13 cellular contexts compared by ENCODE assay signal in the genomic region with DNA sequence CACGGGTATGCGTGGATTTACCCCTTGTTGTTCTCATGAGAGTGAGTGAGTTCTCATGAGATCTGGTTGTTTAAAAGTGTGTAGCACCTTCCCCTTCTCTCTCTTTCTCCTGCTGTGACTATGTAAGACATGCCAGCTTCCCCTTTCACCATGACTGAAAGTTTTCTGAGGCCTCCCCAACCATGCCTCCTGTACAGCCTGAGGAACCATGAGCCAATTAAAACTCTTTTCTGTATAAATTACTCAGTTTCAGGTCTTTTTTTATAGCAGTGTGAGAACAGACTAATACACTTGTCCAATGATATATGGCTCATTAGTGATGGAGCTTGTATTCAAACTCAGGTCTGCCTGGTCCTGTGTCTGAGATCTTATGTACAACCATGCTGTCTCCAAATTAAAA. TPM values are rescaled to one million over a fixed set of nuclear protein-coding genes. Genes with fewer than 3 reads are reported as not detected.
DNase-seq lines count a peak whose midpoint lies in the region; ATAC-seq and TF ChIP-seq lines count a peak whose summit lies in the region.
"Had no signal": no experiment of that assay in that cellular context is flagged by ENCODE, and none has a peak within 500 bp of the region (broad histone marks: within the 10 kb centered on the region; RNA-seq: fewer than 3 reads in every experiment).

No MANE protein-coding gene starts in this region.

- CTCF ChIA-PET in activated B cell treated with CpG ODN at 0.5 μM for 24 hours (lab: Charles Lee), result no interaction called here

- H3K4me3 Mint-ChIP-seq in activated B cell treated with CpG ODN at 0.5 μM for 24 hours, result no peak overlapping the region
- H3K4me3 Mint-ChIP-seq: nephron had no signal

- POLR2A ChIA-PET in activated B cell treated with CpG ODN at 0.5 μM for 24 hours (lab: Charles Lee), result no interaction called here

- H3K36me3 Mint-ChIP-seq in activated B cell treated with CpG ODN at 0.5 μM for 24 hours (ENCODE audit: low read depth), result no peaks in the 10 kb centered on the region

- DNase-seq in activated B cell treated with CpG ODN at 0.5 μM for 24 hours (no peak), NCI-H2227 treated with DMSO at 0.1 percent for 48 hours (lab: John Stamatoyannopoulos, UW) (no peak), NCI-H1048 (lab: John Stamatoyannopoulos, UW) (no peak), islet precursor cell (no peak), superior temporal gyrus (ENCODE audit: extremely low spot score) (no peak)
- DNase-seq: central memory CD4-positive, alpha-beta T cell; NCI-H1436; stimulated activated CD4-positive, alpha-beta T cell treated with anti-CD3 and anti-CD28 coated beads, Interleukin-12 subunit alpha, Interleukin-12 subunit beta, amount 100 ng/mL, for 4 hours had no signal

- ATAC-seq in GM18870 (IDR thresholded peaks at IDR 0.05; ENCODE audit: unreplicated experiment), result peak; percentile 95
- ATAC-seq in GM21825 (IDR thresholded peaks at IDR 0.05; ENCODE audit: unreplicated experiment), result peak; percentile 88
- ATAC-seq in HG03342 (IDR thresholded peaks at IDR 0.05; ENCODE audit: unreplicated experiment), result peak; percentile 94
- peak; percentile 79 for ATAC-seq in activated B cell treated with CpG ODN at 0.5 μM for 24 hours (ENCODE audit: low read depth)

- TF ChIP-seq CTCF in activated B cell treated with CpG ODN at 0.5 μM for 24 hours (IDR thresholded peaks at IDR 0.05), result no peak

- no peaks in the 10 kb centered on the region for H3K27me3 Mint-ChIP-seq in activated B cell treated with CpG ODN at 0.5 μM for 24 hours

- peaks cover 9% of the 10 kb centered on the region for H3K4me1 Mint-ChIP-seq in activated B cell treated with CpG ODN at 0.5 μM for 24 hours
- H3K4me1 Mint-ChIP-seq: nephron had no signal

- intact Hi-C loops in activated B cell treated with CpG ODN at 0.5 μM for 24 hours (cut with micrococcal nuclease), result no loop called here

- H3K9me3 Mint-ChIP-seq in activated B cell treated with CpG ODN at 0.5 μM for 24 hours, result peaks cover 3% of the 10 kb centered on the region

- peak overlapping the region; percentile 56 for H3K27ac Mint-ChIP-seq in activated B cell treated with CpG ODN at 0.5 μM for 24 hours
- H3K27ac Mint-ChIP-seq: nephron had no signal

RNA-seq across cellular contexts. Expression of a gene that starts 28.5 kb away (rescaled TPM):
- not detected in 2 replicates for total RNA-seq in activated B cell treated with CpG ODN at 0.5 μM for 24 hours
- total RNA-seq: kidney epithelial cell had no signal

RNA-seq across cellular contexts. Expression of a gene that starts 59.9 kb away (rescaled TPM):
- total RNA-seq in activated B cell treated with CpG ODN at 0.5 μM for 24 hours, result 0.11 TPM in 1 of 2 replicates, not detected in the other
- total RNA-seq: kidney epithelial cell had no signal
